Comparison of ENCODE assay signal across 9 cellular contexts in the genomic region with DNA sequence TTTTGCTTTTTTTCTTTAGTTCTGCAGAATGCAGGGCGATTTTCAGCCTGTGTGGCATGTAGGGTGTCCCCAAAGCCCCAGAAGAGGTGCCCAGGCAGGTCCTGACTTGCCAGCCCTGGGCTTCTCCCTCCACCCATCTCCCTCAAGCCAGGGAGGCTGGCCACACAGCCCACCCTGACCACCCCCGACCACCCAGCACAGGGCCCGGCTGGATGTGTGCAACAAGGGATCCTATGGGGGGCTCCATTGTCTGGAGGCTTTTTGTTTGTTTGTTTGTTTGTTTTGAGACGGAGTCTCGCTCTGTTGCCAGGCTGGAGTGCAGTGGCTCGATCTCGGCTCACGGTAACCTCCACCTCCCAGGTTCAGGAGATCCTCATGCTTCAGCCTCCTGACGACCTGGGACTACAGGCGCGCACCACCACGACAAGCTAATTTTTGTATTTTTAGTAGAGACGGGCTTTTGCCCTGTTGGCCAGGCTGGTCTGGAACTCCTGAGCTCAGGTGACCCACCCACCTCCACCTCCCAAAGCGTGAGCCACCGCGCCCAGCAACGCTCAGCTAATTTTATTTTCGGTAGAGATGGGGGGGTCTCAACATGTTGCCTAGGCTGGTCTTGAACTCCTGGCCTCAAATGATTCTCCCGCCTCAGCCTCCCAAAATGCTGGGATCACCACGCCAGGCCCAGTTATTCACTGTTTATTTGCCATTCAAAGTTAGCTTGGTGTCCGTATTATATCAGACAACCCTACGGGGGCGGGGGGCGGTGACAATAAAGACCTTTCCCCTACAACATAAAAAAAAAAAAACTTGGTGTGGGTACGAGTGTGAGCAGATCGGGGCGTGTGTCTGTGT. TPM values are rescaled to one million over a fixed set of nuclear protein-coding genes. Genes with fewer than 3 reads are reported as not detected.
DNase-seq lines count a peak whose midpoint lies in the region; ATAC-seq, FAIRE-seq and TF ChIP-seq lines count a peak whose summit lies in the region.
"Had no signal": no experiment of that assay in that cellular context is flagged by ENCODE, and none has a peak within 500 bp of the region (broad histone marks: within the 10 kb centered on the region; RNA-seq: fewer than 3 reads in every experiment).

No MANE protein-coding gene starts in this region.

- no peaks in the 10 kb centered on the region for H3K9me3 Mint-ChIP-seq in dendritic cell treated with granulocyte-macrophage colony-stimulating factor and Interleukin-4, amounts not matched to agents 40 ng/mL and 50 ng/mL, for 4 days
- H3K9me3 Mint-ChIP-seq in neural crest cell = no peaks in the 10 kb centered on the region

- ATAC-seq in A549 (no peak), HG03097 (IDR thresholded peaks at IDR 0.05; ENCODE audit: low FRiP score, unreplicated experiment) (no peak)

- H2AFZ ChIP-seq in OCI-LY3 (ENCODE audit: low read depth, low read length) = no peak overlapping the region

- FAIRE-seq in A549 (lab: Jason Lieb, UNC) = no peak

- TF ChIP-seq POLR2A in A549 (IDR thresholded peaks at IDR 0.05; ENCODE audit: low read length) = no peak

- DNase-seq in A549 (ENCODE audit: low read depth in 1 of 2, low spot score in 1 of 2) (no peak), neural crest cell (ENCODE audit: low read depth, low spot score) (no peak), pons (ENCODE audit: low spot score) (no peak), NCI-H1930 (lab: John Stamatoyannopoulos, UW) (no peak), NCI-H526 (lab: John Stamatoyannopoulos, UW) (no peak)
- DNase-seq: MV-4-11 had no signal

- CTCF ChIA-PET in A549 (lab: Yijun Ruan, JAX) = interaction anchor here (0.6 to 3.8 kb wide), 4 partner anchors 10 to 130 kb away, joined by 3 to 24 read pairs (median 4); no protein-coding TSS in a partner anchor

- peak overlapping the region; percentile 99 for H3K4me2 ChIP-seq in A549
- peak overlapping the region; percentile 95 for H3K4me2 ChIP-seq in OCI-LY3 (ENCODE audit: low read length)

- POLR2A ChIA-PET in A549 (lab: Yijun Ruan, JAX) = interaction anchor here (0.9 to 2.8 kb wide), 3 partner anchors 17 to 26 kb away, joined by 3 to 13 read pairs (median 6); no protein-coding TSS in a partner anchor

- no peak overlapping the region for H3K4me3 Mint-ChIP-seq in dendritic cell treated with granulocyte-macrophage colony-stimulating factor and Interleukin-4, amounts not matched to agents 40 ng/mL and 50 ng/mL, for 4 days
- peak overlapping the region; percentile 69 for H3K4me3 Mint-ChIP-seq in neural crest cell

- WGBS in A549 (ENCODE audit: missing lambda C conversion rate) = 67% methylated on average over 25 of the region's 27 CpGs

- H3K4me3 ChIP-seq in A549 = 0 out of 3 replicates have a peak overlapping the region, but pooled peaks have one; percentile 16
- peak overlapping the region; percentile 89 for H3K4me3 ChIP-seq in OCI-LY3 (ENCODE audit: low read length)

- H3K4me1 Mint-ChIP-seq in dendritic cell treated with granulocyte-macrophage colony-stimulating factor and Interleukin-4, amounts not matched to agents 40 ng/mL and 50 ng/mL, for 4 days (ENCODE audit: low read depth) = peaks cover 64% of the 10 kb centered on the region
- H3K4me1 Mint-ChIP-seq in neural crest cell = peaks cover 37% of the 10 kb centered on the region

- H4K20me1 ChIP-seq in OCI-LY3 (ENCODE audit: insufficient read depth, low read length) = no peaks in the 10 kb centered on the region

- no peak for TF ChIP-seq RAD21 in A549 (conservative IDR thresholded peaks at IDR 0.05 in 1 of 2, IDR thresholded peaks at IDR 0.05 in 1 of 2)

- H3K4me1 ChIP-seq in A549 (peaks cover 63% of the 10 kb centered on the region), OCI-LY3 (ENCODE audit: low read length) (peaks cover 64% of the 10 kb centered on the region)

- H3K36me3 Mint-ChIP-seq in dendritic cell treated with granulocyte-macrophage colony-stimulating factor and Interleukin-4, amounts not matched to agents 40 ng/mL and 50 ng/mL, for 4 days (ENCODE audit: low read depth) = peaks cover 6% of the 10 kb centered on the region
- H3K36me3 Mint-ChIP-seq in neural crest cell (ENCODE audit: low read depth) = no peaks in the 10 kb centered on the region

- H3K27ac ChIP-seq in A549 (peak overlapping the region; percentile 99 to 100), OCI-LY3 (ENCODE audit: low read length) (peak overlapping the region; percentile 84)

- H3K9ac ChIP-seq in OCI-LY3 (ENCODE audit: low read length) = peak overlapping the region; percentile 84; the same call in 1 of the 2 replicates

- peaks cover 27% of the 10 kb centered on the region; the same call in 1 of the 2 replicates for H3K79me2 ChIP-seq in OCI-LY3 (ENCODE audit: low read length)

- H3K36me3 ChIP-seq in OCI-LY3 (replicated peaks; ENCODE audit: low read depth, low read length) = no peaks in the 10 kb centered on the region

- no peak for TF ChIP-seq EP300 in A549 (IDR thresholded peaks at IDR 0.05)

- TF ChIP-seq CTCF in A549 (IDR thresholded peaks at IDR 0.05) = no peak
- TF ChIP-seq CTCF in OCI-LY3 (IDR thresholded peaks at IDR 0.05; ENCODE audit: low read depth, low read length) = no peak
- TF ChIP-seq CTCF in neural crest cell (conservative IDR thresholded peaks at IDR 0.05) = no peak

- H3K27me3 Mint-ChIP-seq in dendritic cell treated with granulocyte-macrophage colony-stimulating factor and Interleukin-4, amounts not matched to agents 40 ng/mL and 50 ng/mL, for 4 days = no peaks in the 10 kb centered on the region
- no peaks in the 10 kb centered on the region for H3K27me3 Mint-ChIP-seq in neural crest cell (ENCODE audit: low read depth)

- H3K27ac Mint-ChIP-seq in dendritic cell treated with granulocyte-macrophage colony-stimulating factor and Interleukin-4, amounts not matched to agents 40 ng/mL and 50 ng/mL, for 4 days = peak overlapping the region; percentile 65
- H3K27ac Mint-ChIP-seq in neural crest cell (ENCODE audit: unreplicated experiment) = peak overlapping the region; percentile 71

- no peaks in the 10 kb centered on the region for H3K27me3 ChIP-seq in OCI-LY3 (ENCODE audit: low read depth, low read length)

- intact Hi-C loops in dendritic cell treated with granulocyte-macrophage colony-stimulating factor and Interleukin-4, amounts not matched to agents 40 ng/mL and 50 ng/mL, for 4 days (cut with micrococcal nuclease) = no loop called here

- H3K9me3 ChIP-seq in A549 = no peaks in the 10 kb centered on the region
- H3K9me3 ChIP-seq in OCI-LY3 (ENCODE audit: insufficient read depth, low read length) = no peaks in the 10 kb centered on the region

TF ChIP-seq in A549, 52 proteins besides CTCF, POLR2A, EP300 and RAD21 (continues in another document):
- TF ChIP-seq EHMT2 (IDR thresholded peaks at IDR 0.05; ENCODE audit: low read depth) (no peak), FOXS1 (CRISPR knock-in tag; IDR thresholded peaks at IDR 0.05) (no peak), RFX5 (IDR thresholded peaks at IDR 0.05) (no peak), KDM5A (IDR thresholded peaks at IDR 0.05) (no peak), MAFK (IDR thresholded peaks at IDR 0.05; ENCODE audit: partially characterized antibody) (no peak), TFCP2L1 (CRISPR knock-in tag; IDR thresholded peaks at IDR 0.05) (no peak)
- TF ChIP-seq, protein P1, sequence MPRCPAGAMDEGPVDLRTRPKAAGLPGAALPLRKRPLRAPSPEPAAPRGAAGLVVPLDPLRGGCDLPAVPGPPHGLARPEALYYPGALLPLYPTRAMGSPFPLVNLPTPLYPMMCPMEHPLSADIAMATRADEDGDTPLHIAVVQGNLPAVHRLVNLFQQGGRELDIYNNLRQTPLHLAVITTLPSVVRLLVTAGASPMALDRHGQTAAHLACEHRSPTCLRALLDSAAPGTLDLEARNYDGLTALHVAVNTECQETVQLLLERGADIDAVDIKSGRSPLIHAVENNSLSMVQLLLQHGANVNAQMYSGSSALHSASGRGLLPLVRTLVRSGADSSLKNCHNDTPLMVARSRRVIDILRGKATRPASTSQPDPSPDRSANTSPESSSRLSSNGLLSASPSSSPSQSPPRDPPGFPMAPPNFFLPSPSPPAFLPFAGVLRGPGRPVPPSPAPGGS (IDR thresholded peaks at IDR 0.05) = no peak
- TF ChIP-seq, protein P2, sequence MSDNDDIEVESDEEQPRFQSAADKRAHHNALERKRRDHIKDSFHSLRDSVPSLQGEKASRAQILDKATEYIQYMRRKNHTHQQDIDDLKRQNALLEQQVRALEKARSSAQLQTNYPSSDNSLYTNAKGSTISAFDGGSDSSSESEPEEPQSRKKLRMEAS (IDR thresholded peaks at IDR 0.05) = no peak

RNA-seq across cellular contexts. Expression of a gene that starts 7.8 kb away (rescaled TPM):
- polyA plus RNA-seq in A549 (2011; rRNA removed) (56.7 and 58.4 TPM in 2 replicates), A549 (2017; fragmentation: RNase III; extraction: RNeasy Plus Mini Kit Qiagen cat#74134 plus additional on column Dnase treatment) (38.8 to 55.4 TPM (median 48.3 TPM) in 3 replicates)
- polyA plus RNA-seq in A549 (2012; cell fraction: cytosol; rRNA removed) = 63.4 and 81.9 TPM in 2 replicates
- 83.4 and 134 TPM in 2 replicates for polyA plus RNA-seq in A549 (2012; cell fraction: nucleus; rRNA removed)
- 63.9 and 84.8 TPM in 2 replicates for polyA minus RNA-seq in A549 (2011; rRNA and poly(A)+ RNA removed)
- total RNA-seq in neural crest cell = 115 and 123 TPM in 2 replicates

RNA-seq across cellular contexts. Expression of a gene that starts 37.3 kb away (rescaled TPM):
- polyA plus RNA-seq in A549 (2011; rRNA removed) (10.9 and 12.9 TPM in 2 replicates), A549 (2017; fragmentation: RNase III; extraction: RNeasy Plus Mini Kit Qiagen cat#74134 plus additional on column Dnase treatment) (8.4 to 9.1 TPM (median 8.7 TPM) in 3 replicates)
- polyA plus RNA-seq in A549 (2012; cell fraction: cytosol; rRNA removed) = 10.9 and 17.2 TPM in 2 replicates
- 13.7 and 18.2 TPM in 2 replicates for polyA plus RNA-seq in A549 (2012; cell fraction: nucleus; rRNA removed)
- 19.7 and 26.2 TPM in 2 replicates for polyA minus RNA-seq in A549 (2011; rRNA and poly(A)+ RNA removed)
- total RNA-seq in neural crest cell = 40.0 and 42.1 TPM in 2 replicates

RNA-seq across cellular contexts. Expression of a gene that starts 37.9 kb away (rescaled TPM):
- polyA plus RNA-seq in A549 (2011; rRNA removed) (0.36 and 0.70 TPM in 2 replicates), A549 (2017; fragmentation: RNase III; extraction: RNeasy Plus Mini Kit Qiagen cat#74134 plus additional on column Dnase treatment) (1.0 to 1.8 TPM (median 1.0 TPM) in 3 replicates)
- 0.29 and 0.32 TPM in 2 replicates for polyA plus RNA-seq in A549 (2012; cell fraction: cytosol; rRNA removed)
- polyA plus RNA-seq in A549 (2012; cell fraction: nucleus; rRNA removed) = 7.6 and 8.6 TPM in 2 replicates
- polyA minus RNA-seq in A549 (2011; rRNA and poly(A)+ RNA removed) = 0.33 and 0.44 TPM in 2 replicates
- total RNA-seq in neural crest cell = 5.5 and 5.6 TPM in 2 replicates

RNA-seq across cellular contexts. Expression of a gene that starts 43.3 kb away (rescaled TPM):
- polyA plus RNA-seq in A549 (2011; rRNA removed) (16.3 and 19.0 TPM in 2 replicates), A549 (2017; fragmentation: RNase III; extraction: RNeasy Plus Mini Kit Qiagen cat#74134 plus additional on column Dnase treatment) (26.7 to 32.7 TPM (median 29.6 TPM) in 3 replicates)
- polyA plus RNA-seq in A549 (2012; cell fraction: cytosol; rRNA removed) = 39.6 and 61.5 TPM in 2 replicates
- polyA plus RNA-seq in A549 (2012; cell fraction: nucleus; rRNA removed) = 66.3 and 81.5 TPM in 2 replicates
- 15.0 and 36.0 TPM in 2 replicates for polyA minus RNA-seq in A549 (2011; rRNA and poly(A)+ RNA removed)
- total RNA-seq in neural crest cell = 138 and 142 TPM in 2 replicates
